In the genomic region with DNA sequence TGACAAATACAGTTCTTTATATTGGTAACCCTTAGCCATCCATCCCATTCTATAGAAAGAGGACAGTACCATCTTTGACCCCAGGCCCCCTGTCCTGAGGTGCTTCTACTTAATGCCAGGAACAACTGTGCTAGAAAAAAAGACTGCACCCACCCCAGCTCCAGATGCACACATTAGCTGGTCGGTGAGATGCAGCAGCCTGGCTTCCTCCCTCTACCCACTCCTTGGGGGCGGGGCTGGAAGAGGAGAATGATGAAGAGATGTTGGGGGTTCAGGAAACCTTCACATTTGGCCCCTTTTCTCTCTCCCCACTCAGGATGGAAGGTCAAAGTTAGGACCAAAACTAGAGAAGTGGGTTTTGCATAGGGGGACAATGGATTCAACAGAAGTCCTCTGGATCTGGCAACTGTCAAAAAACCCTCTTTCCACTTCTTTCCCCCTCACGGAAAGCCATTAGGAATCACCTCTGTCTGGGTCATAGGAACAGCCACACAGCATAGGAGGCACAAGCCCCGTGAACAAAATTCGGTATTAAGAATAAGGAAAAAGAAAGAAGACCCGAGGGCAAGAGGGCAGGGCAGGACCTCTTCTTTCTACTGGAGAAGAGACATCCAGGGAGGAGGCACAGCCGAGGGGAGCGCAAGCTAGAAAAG, we compare ENCODE assay signal across 8 cellular contexts. TPM values are rescaled to one million over a fixed set of nuclear protein-coding genes. Genes with fewer than 3 reads are reported as not detected.
DNase-seq lines count a peak whose midpoint lies in the region; ATAC-seq and TF ChIP-seq lines count a peak whose summit lies in the region.

No MANE protein-coding gene starts in this region.

- peaks cover 11 to 20% (median 18%) of the 10 kb centered on the region in 11 experiments for H3K9me3 ChIP-seq in BLaER1 treated with 17β-estradiol and CSF1 and Interleukin-3, amounts not matched to agents 10 nM and 100 nM (replicated peaks in 1 of 11)
- H3K9me3 ChIP-seq in HUES6 (ENCODE audit: control insufficient read depth, insufficient read depth, low read depth, low read length) (no peaks in the 10 kb centered on the region), muscle layer of duodenum (ENCODE audit: control insufficient read depth in 1 of 2, low read length in 2 of 2) (no peaks in the 10 kb centered on the region)

- intact Hi-C loops in sciatic nerve (cut with DNase I) = no loop called here

- no peaks in the 10 kb centered on the region; a peak in 1 of 22 replicates for H3K36me3 ChIP-seq in BLaER1 treated with 17β-estradiol and CSF1 and Interleukin-3, amounts not matched to agents 10 nM and 100 nM
- no peaks in the 10 kb centered on the region for H3K36me3 ChIP-seq in HUES6 (ENCODE audit: control insufficient read depth, insufficient read depth, low read length)
- H3K36me3 ChIP-seq in brain microvascular endothelial cell (replicated peaks) = no peaks in the 10 kb centered on the region
- H3K36me3 ChIP-seq in muscle layer of duodenum (ENCODE audit: control insufficient read depth in 1 of 2, insufficient read depth in 2 of 2, low read length in 2 of 2) = no peaks in the 10 kb centered on the region

- no peaks in the 10 kb centered on the region; a peak in 1 of 22 replicates for H4K20me1 ChIP-seq in BLaER1 treated with 17β-estradiol and CSF1 and Interleukin-3, amounts not matched to agents 10 nM and 100 nM

- no peak for DNase-seq in brain microvascular endothelial cell
- DNase-seq in sciatic nerve (ENCODE audit: low spot score) = no peak
- DNase-seq in foreskin keratinocyte = no peak
- no peak for DNase-seq in GF-D8 (lab: John Stamatoyannopoulos, UW)

- ATAC-seq in sciatic nerve (no peak), foreskin keratinocyte (no peak), GM21528 (IDR thresholded peaks at IDR 0.05; ENCODE audit: low FRiP score, unreplicated experiment) (no peak)

- in situ Hi-C loops in brain microvascular endothelial cell (cut with HindIII; ENCODE audit: low pct_ligation_motif_present, low sequenced_read_pairs) = no loop called here

- peaks cover 39 to 70% (median 62%) of the 10 kb centered on the region in 11 experiments for H3K27me3 ChIP-seq in BLaER1 treated with 17β-estradiol and CSF1 and Interleukin-3, amounts not matched to agents 10 nM and 100 nM
- H3K27me3 ChIP-seq in HUES6 (ENCODE audit: control insufficient read depth, insufficient read depth, low read length) = peaks cover 72% of the 10 kb centered on the region
- H3K27me3 ChIP-seq in brain microvascular endothelial cell (replicated peaks) = peaks cover 14% of the 10 kb centered on the region
- peaks cover 9% of the 10 kb centered on the region for H3K27me3 ChIP-seq in muscle layer of duodenum (ENCODE audit: low read depth, low read length)
- peaks cover 52% of the 10 kb centered on the region for H3K27me3 ChIP-seq in foreskin keratinocyte

- peaks cover 0 to 34% (median 13%) of the 10 kb centered on the region in 10 experiments; a peak in 13 of 20 replicates for H3K4me1 ChIP-seq in BLaER1 treated with 17β-estradiol and CSF1 and Interleukin-3, amounts not matched to agents 10 nM and 100 nM
- H3K4me1 ChIP-seq in HUES6 (ENCODE audit: control insufficient read depth, insufficient read depth, low read length) = peaks cover 6% of the 10 kb centered on the region; the same call in 1 of the 2 replicates
- peaks cover 6 to 7% of the 10 kb centered on the region in 2 donors for H3K4me1 ChIP-seq in muscle layer of duodenum (ENCODE audit: control insufficient read depth in 1 of 2, insufficient read depth in 2 of 2, low read length in 2 of 2)
- peaks cover 9% of the 10 kb centered on the region for H3K4me1 ChIP-seq in foreskin keratinocyte

- no peak overlapping the region for H3K27ac ChIP-seq in BLaER1 treated with 17β-estradiol and CSF1 and Interleukin-3, amounts not matched to agents 10 nM and 100 nM
- H3K27ac ChIP-seq in HUES6 (ENCODE audit: low read depth, low read length) (no peak overlapping the region), brain microvascular endothelial cell (peak overlapping the region; percentile 1), muscle layer of duodenum (ENCODE audit: low read length) (no peak overlapping the region), foreskin keratinocyte (no peak overlapping the region)

- peak overlapping the region; percentile 59 to 91 (median 81) for H3K4me2 ChIP-seq in BLaER1 treated with 17β-estradiol and CSF1 and Interleukin-3, amounts not matched to agents 10 nM and 100 nM

- TF ChIP-seq CTCF in brain microvascular endothelial cell (IDR thresholded peaks at IDR 0.05; ENCODE audit: low read depth, low read length, missing control alignments) (no peak), foreskin keratinocyte (conservative IDR thresholded peaks at IDR 0.05) (no peak)

- peak overlapping the region; percentile 32 to 65 (median 53) for H3K4me3 ChIP-seq in BLaER1 treated with 17β-estradiol and CSF1 and Interleukin-3, amounts not matched to agents 10 nM and 100 nM
- H3K4me3 ChIP-seq in HUES6 (ENCODE audit: low read depth, low read length) (peak overlapping the region; percentile 67), brain microvascular endothelial cell (ENCODE audit: low read depth, low read length) (peak overlapping the region; percentile 52), muscle layer of duodenum (ENCODE audit: low read depth in 1 of 2, low read length in 2 of 2) (peak overlapping the region; percentile 62 to 66)

- H3K9ac ChIP-seq in BLaER1 treated with 17β-estradiol and CSF1 and Interleukin-3, amounts not matched to agents 10 nM and 100 nM = peak overlapping the region in 8 of 11 experiments; percentile 6 to 60 (median 30); a peak in 8 of 22 replicates
- H3K9ac ChIP-seq in HUES6 (ENCODE audit: low read length) = peak overlapping the region; percentile 53

RNA-seq across cellular contexts. Expression of a gene that starts 0.8 kb away (rescaled TPM):
- total RNA-seq in sciatic nerve (0.62 TPM), foreskin keratinocyte (2.2 and 3.3 TPM in 2 replicates)
- 1.2 TPM in 2 replicates for polyA plus RNA-seq in foreskin keratinocyte

RNA-seq across cellular contexts. Expression of a gene that starts 38.8 kb away (rescaled TPM):
- total RNA-seq in sciatic nerve (44.0 TPM), foreskin keratinocyte (43.1 and 45.3 TPM in 2 replicates)
- polyA plus RNA-seq in foreskin keratinocyte = 41.9 and 47.6 TPM in 2 replicates
